ENCODE assay signal across 22 cellular contexts in the genomic region with DNA sequence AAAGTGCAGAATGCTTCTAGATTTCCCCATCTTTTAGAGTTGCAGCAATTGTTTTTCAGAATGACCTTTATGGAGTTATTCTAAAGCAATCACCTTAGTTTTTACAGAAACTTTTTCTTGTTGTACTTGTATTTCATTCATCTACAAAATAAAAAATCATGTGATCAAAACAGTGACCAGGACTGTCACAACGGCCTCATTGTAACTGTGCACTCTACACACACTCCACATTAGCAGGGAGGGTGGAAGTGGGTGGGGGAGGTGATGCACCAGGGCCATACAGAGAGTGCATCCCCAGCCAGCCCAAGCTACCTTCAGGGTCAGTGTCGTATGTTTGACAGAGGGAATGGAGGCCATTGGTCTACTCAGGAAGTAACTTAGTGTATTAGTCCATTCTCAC. TPM values are rescaled to one million over a fixed set of nuclear protein-coding genes. Genes with fewer than 3 reads are reported as not detected.
"Had no signal": no experiment of that assay in that cellular context is flagged by ENCODE, and none has a peak within 500 bp of the region (broad histone marks: within the 10 kb centered on the region; RNA-seq: fewer than 3 reads in every experiment).

No MANE protein-coding gene starts in this region.

- H3K27ac ChIP-seq: foreskin keratinocyte, gastroesophageal sphincter, lower lobe of right lung, ovary, right lobe of liver, tibial artery had no signal

- H3K27me3 ChIP-seq: gastroesophageal sphincter, ovary, right lobe of liver, tibial artery had no signal

- H3K9me3 ChIP-seq: gastroesophageal sphincter, lower lobe of right lung, ovary, right lobe of liver, tibial artery had no signal

- H3K4me3 ChIP-seq: gastroesophageal sphincter, lower lobe of right lung, ovary, right lobe of liver, tibial artery had no signal

- DNase-seq: cerebellar nuclear complex; cortex of kidney; effector CD4-positive, alpha-beta T cell; foreskin keratinocyte; glutamatergic neuron; immature natural killer cell; left ventricle myocardium superior; lower lobe of right lung; mesenchymal stem cell; naive thymus-derived CD8-positive, alpha-beta T cell; occipital lobe; ovary; right lobe of liver; small intestine; stimulated activated CD4-positive, alpha-beta T cell treated with anti-CD3 and anti-CD28 coated beads, Interleukin-15, amount 100 ng/mL, for 24 hours; stimulated activated CD4-positive, alpha-beta T cell treated with anti-CD3 and anti-CD28 coated beads, Interleukin-2, amount 100 ng/mL, for 48 hours; stimulated activated naive B cell treated with anti-CD40 and anti-IgM and Interleukin-4, amounts not matched to agents 10 μg/mL and 1 μg/mL and 100 μg/mL, for 72 hours; stimulated activated naive CD8-positive, alpha-beta T cell treated with anti-CD3 and anti-CD28 coated beads, Interleukin-15, amount 100 ng/mL, for 72 hours; tibial artery had no signal

- H3K36me3 ChIP-seq: gastroesophageal sphincter, lower lobe of right lung, ovary, right lobe of liver, tibial artery had no signal

- H3K4me1 ChIP-seq: foreskin keratinocyte, gastroesophageal sphincter, lower lobe of right lung, right lobe of liver, tibial artery had no signal

RNA-seq across cellular contexts. Expression of a gene that starts 26.9 kb away (rescaled TPM):
- total RNA-seq: naive thymus-derived CD8-positive, alpha-beta T cell had no signal
- polyA plus RNA-seq: immature natural killer cell; keratinocyte; naive thymus-derived CD8-positive, alpha-beta T cell; neural cell had no signal
